In genomic region chr3:130138992-130139391, GRCh38 we compare ENCODE assay signal across 4 cellular contexts. TPM values are rescaled to one million over a fixed set of nuclear protein-coding genes. Genes with fewer than 3 reads are reported as not detected.
"Had no signal": no experiment of that assay in that cellular context is flagged by ENCODE, and none has a peak within 500 bp of the region (broad histone marks: within the 10 kb centered on the region; RNA-seq: fewer than 3 reads in every experiment).

No MANE protein-coding gene starts in this region.

RNA-seq across cellular contexts. Expression of gene ALG1L2, which starts 57.4 kb away (rescaled TPM):
- total RNA-seq: activated CD4-positive, alpha-beta memory T cell treated with anti-CD3 and anti-CD28 coated beads for 36 hours; activated CD4-positive, alpha-beta T cell treated with anti-CD3 and anti-CD28 coated beads, Interleukin-2, amount 10 ng/mL, durations not matched to agents 24 days and 14 days; T-helper 1 cell treated with Interleukin-12 subunit alpha and Interleukin-12 subunit beta and Interleukin-4 antibody, amounts not matched to agents 30 ng/mL and 1 ng/mL, for 36 hours; T-helper 2 cell treated with Interferon-gamma antibody and Interleukin-4, amounts not matched to agents 100 ng/mL and 5 ng/mL, for 36 hours had no signal
